ENCODE assay signal across 6 cellular contexts in genomic region chr13:21976159-21976558, GRCh38.
"Had no signal": no experiment of that assay in that cellular context is flagged by ENCODE, and none has a peak within 500 bp of the region (broad histone marks: within the 10 kb centered on the region; RNA-seq: fewer than 3 reads in every experiment).

No MANE protein-coding gene starts in this region.

- H3K9me3 Mint-ChIP-seq: H9, IgD-negative memory B cell had no signal

- H2AFZ ChIP-seq: GM23248 had no signal

- DNase-seq: GM23248, H9, HCEC 1CT, KBM-7 had no signal

- H3K4me3 Mint-ChIP-seq: H9, IgD-negative memory B cell had no signal

- H3K27ac ChIP-seq: GM23248, KMS-11 had no signal

- H3K27ac Mint-ChIP-seq: IgD-negative memory B cell had no signal

- H3K4me3 ChIP-seq: GM23248 had no signal

- H3K27me3 Mint-ChIP-seq: IgD-negative memory B cell had no signal

- H3K36me3 Mint-ChIP-seq: IgD-negative memory B cell had no signal

- H3K9ac ChIP-seq: GM23248, KMS-11 had no signal

- H3K4me2 ChIP-seq: KMS-11 had no signal

- H3K4me1 Mint-ChIP-seq: IgD-negative memory B cell had no signal
